In genomic region chr12:122471324-122472226, GRCh38 we compare ENCODE assay signal across 8 cellular contexts. TPM values are rescaled to one million over a fixed set of nuclear protein-coding genes. Genes with fewer than 3 reads are reported as not detected.
DNase-seq lines count a peak whose midpoint lies in the region; ATAC-seq and TF ChIP-seq lines count a peak whose summit lies in the region.

No MANE protein-coding gene starts in this region.

- no peak overlapping the region for H3K23ac ChIP-seq in neuronal stem cell (ENCODE audit: low read depth, low read length, poor library complexity)

- H4K91ac ChIP-seq in neuronal stem cell (ENCODE audit: low read depth, low read length, poor library complexity): no peak overlapping the region

- no peak overlapping the region for H2BK15ac ChIP-seq in neuronal stem cell (ENCODE audit: low read length)

- no peak overlapping the region for H2BK120ac ChIP-seq in neuronal stem cell (ENCODE audit: low read depth, low read length)

- ATAC-seq in HG03025 (IDR thresholded peaks at IDR 0.05; ENCODE audit: low FRiP score, unreplicated experiment): no peak

- no peak overlapping the region for H2BK12ac ChIP-seq in neuronal stem cell (ENCODE audit: low read length)

- no peak overlapping the region for H3K27ac ChIP-seq in SU-DHL-6 (ENCODE audit: low read depth, low read length)
- no peak overlapping the region for H3K27ac ChIP-seq in fibroblast of lung (ENCODE audit: insufficient read depth, low read length)
- no peak overlapping the region for H3K27ac ChIP-seq in neuronal stem cell (replicated peaks; ENCODE audit: low read length)

- peaks cover 2% of the 10 kb centered on the region for H3K79me1 ChIP-seq in neuronal stem cell (ENCODE audit: low read depth, low read length)

- H3K14ac ChIP-seq in neuronal stem cell (ENCODE audit: low read length): no peak overlapping the region

- peak; percentile 11 for DNase-seq in activated naive CD4-positive, alpha-beta T cell treated with Interleukin-2 at 50 U/mL for 16 hours
- DNase-seq in activated naive CD4-positive, alpha-beta T cell (lab: John Stamatoyannopoulos, UW): no peak
- DNase-seq in NCI-H1105 treated with DMSO at 0.1 percent for 48 hours (lab: John Stamatoyannopoulos, UW) (peak; percentile 56), fibroblast of lung (ENCODE audit: low read depth in 2 of 2) (peak; percentile 69 to 87), neuronal stem cell (ENCODE audit: low spot score) (peak; percentile 30)
- DNase-seq in stimulated activated CD4-positive, alpha-beta T cell treated with anti-CD3 and anti-CD28 coated beads, Interleukin-1b, Interleukin-23, amount 100 ng/mL, for 48 hours: no peak

- no peak overlapping the region for H3K18ac ChIP-seq in neuronal stem cell (ENCODE audit: low read length)

- H3F3A ChIP-seq in SU-DHL-6 (ENCODE audit: insufficient read depth): peaks cover 23% of the 10 kb centered on the region

- no peak overlapping the region for H2BK5ac ChIP-seq in neuronal stem cell (ENCODE audit: low read length)

- H4K20me1 ChIP-seq in SU-DHL-6 (ENCODE audit: low read depth, low read length): no peaks in the 10 kb centered on the region
- no peaks in the 10 kb centered on the region for H4K20me1 ChIP-seq in fibroblast of lung (ENCODE audit: control insufficient read depth, extremely low read depth, insufficient read depth, low read length)

- H3K4me3 ChIP-seq in SU-DHL-6 (ENCODE audit: insufficient read depth, low read length, poor library complexity, severe bottlenecking): no peak overlapping the region
- no peak overlapping the region for H3K4me3 ChIP-seq in fibroblast of lung (replicated peaks in 1 of 4; ENCODE audit: control extremely low read depth in 1 of 4, insufficient read depth in 1 of 4, low read depth in 3 of 4, low read length in 4 of 4)
- no peak overlapping the region for H3K4me3 ChIP-seq in neuronal stem cell (ENCODE audit: low read length in 2 of 2)

- H3K36me3 ChIP-seq in SU-DHL-6 (ENCODE audit: low read length) (peaks cover 5% of the 10 kb centered on the region; the same call in 1 of the 2 replicates), fibroblast of lung (ENCODE audit: control insufficient read depth, insufficient read depth, low read length) (peaks cover 5% of the 10 kb centered on the region), neuronal stem cell (replicated peaks in 1 of 2; ENCODE audit: control insufficient read depth in 2 of 2, insufficient read depth in 2 of 2, low read length in 2 of 2) (peaks cover 20 to 53% of the 10 kb centered on the region in 2 donors)

- H2AK5ac ChIP-seq in neuronal stem cell (ENCODE audit: low read depth, low read length): no peak overlapping the region

- H3K4me2 ChIP-seq in SU-DHL-6 (ENCODE audit: low read depth, low read length, poor library complexity, severe bottlenecking) (no peak overlapping the region), fibroblast of lung (ENCODE audit: extremely low read depth, insufficient read depth, low read length) (peak overlapping the region; percentile 34), neuronal stem cell (ENCODE audit: insufficient read depth, low read length, poor library complexity, severe bottlenecking) (no peak overlapping the region)

- no peak overlapping the region for H4K8ac ChIP-seq in neuronal stem cell (ENCODE audit: low read depth, low read length)

- H3K9ac ChIP-seq in SU-DHL-6 (ENCODE audit: low read length) (no peak overlapping the region), fibroblast of lung (ENCODE audit: insufficient read depth, low read length) (no peak overlapping the region), neuronal stem cell (ENCODE audit: low read depth, low read length, poor library complexity) (no peak overlapping the region)

- H3K27me3 ChIP-seq in SU-DHL-6 (ENCODE audit: low read length): no peaks in the 10 kb centered on the region
- H3K27me3 ChIP-seq in fibroblast of lung (ENCODE audit: control insufficient read depth, insufficient read depth, low read length): no peaks in the 10 kb centered on the region
- no peaks in the 10 kb centered on the region for H3K27me3 ChIP-seq in neuronal stem cell (ENCODE audit: control insufficient read depth in 3 of 3, insufficient read depth in 3 of 3, low read depth in 1 of 3, low read length in 3 of 3)

- H3K9me3 ChIP-seq in SU-DHL-6 (ENCODE audit: insufficient read depth, low read length): no peaks in the 10 kb centered on the region
- H3K9me3 ChIP-seq in fibroblast of lung (ENCODE audit: control insufficient read depth, insufficient read depth, low read depth, low read length): no peaks in the 10 kb centered on the region
- no peaks in the 10 kb centered on the region for H3K9me3 ChIP-seq in neuronal stem cell (replicated peaks in 1 of 2; ENCODE audit: control insufficient read depth in 2 of 2, insufficient read depth in 1 of 2, low read depth in 1 of 2, low read length in 2 of 2)

- TF ChIP-seq CTCF in SU-DHL-6 (IDR thresholded peaks at IDR 0.05; ENCODE audit: insufficient read depth, low read length, poor library complexity, severe bottlenecking): peak; percentile 71
- TF ChIP-seq CTCF in fibroblast of lung (conservative IDR thresholded peaks at IDR 0.05 in 1 of 2, IDR thresholded peaks at IDR 0.05 in 1 of 2; ENCODE audit: low read depth in 1 of 2, low read length in 2 of 2): peak; percentile 72 to 81

- H3K79me2 ChIP-seq in SU-DHL-6 (ENCODE audit: insufficient read depth, low read length) (no peaks in the 10 kb centered on the region), fibroblast of lung (ENCODE audit: control insufficient read depth, insufficient read depth, low read length) (no peaks in the 10 kb centered on the region)

- no CpG with 5 or more reads among the region's 3 CpGs for WGBS in neuronal stem cell (ENCODE audit: extremely low coverage in 2 of 2, insufficient read length in 2 of 2, insufficient replicate concordance in 1 of 2), 2 donors

- H3K4ac ChIP-seq in neuronal stem cell (ENCODE audit: low read length): no peak overlapping the region

- H3K9me2 ChIP-seq in SU-DHL-6 (replicated peaks; ENCODE audit: insufficient read depth, low read length): no peaks in the 10 kb centered on the region

- no peak overlapping the region for H2AFZ ChIP-seq in SU-DHL-6 (ENCODE audit: low read depth, low read length, severe bottlenecking)
- no peak overlapping the region for H2AFZ ChIP-seq in fibroblast of lung (ENCODE audit: low read length)
- no peak overlapping the region for H2AFZ ChIP-seq in neuronal stem cell (ENCODE audit: low read length)

- H3K4me1 ChIP-seq in fibroblast of lung (ENCODE audit: control insufficient read depth, extremely low read depth, insufficient read depth, low read length) (peaks cover 3% of the 10 kb centered on the region), neuronal stem cell (ENCODE audit: control insufficient read depth in 2 of 2, insufficient read depth in 1 of 2, low read depth in 1 of 2, low read length in 2 of 2) (no peaks in the 10 kb centered on the region)

RNA-seq across cellular contexts. Expression of gene ZCCHC8, which starts 29.2 kb away (rescaled TPM):
- total RNA-seq in fibroblast of lung: 20.5 and 23.8 TPM in 2 replicates
- 10.9 and 11.6 TPM in 2 replicates for polyA plus RNA-seq in fibroblast of lung
- 6.8 and 7.7 TPM in 2 replicates for polyA plus RNA-seq in fibroblast of lung (2012)
- polyA minus RNA-seq in fibroblast of lung (ENCODE audit: low replicate concordance): 2.9 and 3.0 TPM in 2 replicates
- 19.3 TPM for polyA plus RNA-seq in neuronal stem cell (2013, experiment 1 of 2)
- polyA plus RNA-seq in neuronal stem cell (2013, experiment 2 of 2): 19.3 TPM

RNA-seq across cellular contexts. Expression of gene CLIP1, which starts 49.1 kb away (rescaled TPM):
- 106 and 147 TPM in 2 replicates for total RNA-seq in fibroblast of lung
- 75.5 and 87.6 TPM in 2 replicates for polyA plus RNA-seq in fibroblast of lung
- polyA plus RNA-seq in fibroblast of lung (2012): 48.4 and 48.5 TPM in 2 replicates
- 152 and 190 TPM in 2 replicates for polyA minus RNA-seq in fibroblast of lung (ENCODE audit: low replicate concordance)
- 28.9 TPM for polyA plus RNA-seq in neuronal stem cell (2013, experiment 1 of 2)
- 29.6 TPM for polyA plus RNA-seq in neuronal stem cell (2013, experiment 2 of 2)

RNA-seq across cellular contexts. Expression of gene RSRC2, which starts 55.2 kb away (rescaled TPM):
- 37.5 and 49.0 TPM in 2 replicates for total RNA-seq in fibroblast of lung
- polyA plus RNA-seq in fibroblast of lung: 41.8 and 56.6 TPM in 2 replicates
- polyA plus RNA-seq in fibroblast of lung (2012): 42.8 and 54.3 TPM in 2 replicates
- 2.6 and 3.7 TPM in 2 replicates for polyA minus RNA-seq in fibroblast of lung (ENCODE audit: low replicate concordance)
- 156 TPM for polyA plus RNA-seq in neuronal stem cell (2013, experiment 1 of 2)
- polyA plus RNA-seq in neuronal stem cell (2013, experiment 2 of 2): 156 TPM

RNA-seq across cellular contexts. Expression of gene KNTC1, which starts 55.5 kb away (rescaled TPM):
- 8.0 and 14.4 TPM in 2 replicates for total RNA-seq in fibroblast of lung
- 11.0 and 21.0 TPM in 2 replicates for polyA plus RNA-seq in fibroblast of lung
- 4.8 and 10.3 TPM in 2 replicates for polyA plus RNA-seq in fibroblast of lung (2012)
- 5.7 and 26.5 TPM in 2 replicates for polyA minus RNA-seq in fibroblast of lung (ENCODE audit: low replicate concordance)
- polyA plus RNA-seq in neuronal stem cell (2013, experiment 1 of 2): 116 TPM
- 104 TPM for polyA plus RNA-seq in neuronal stem cell (2013, experiment 2 of 2)

Comparison
In these comparisons a context has a peak if more than half of its experiments do, and no peak if none do; other contexts are left out.
1. DNase-seq: peak in activated naive CD4-positive, alpha-beta T cell treated with Interleukin-2 at 50 U/mL for 16 hours (single experiment), NCI-H1105 treated with DMSO at 0.1 percent for 48 hours (single experiment), fibroblast of lung (2 of 2) and neuronal stem cell (single experiment); none in activated naive CD4-positive, alpha-beta T cell (0 of 4) and stimulated activated CD4-positive, alpha-beta T cell treated with anti-CD3 and anti-CD28 coated beads, Interleukin-1b, Interleukin-23, amount 100 ng/mL, for 48 hours (single experiment).